In the genomic region with DNA sequence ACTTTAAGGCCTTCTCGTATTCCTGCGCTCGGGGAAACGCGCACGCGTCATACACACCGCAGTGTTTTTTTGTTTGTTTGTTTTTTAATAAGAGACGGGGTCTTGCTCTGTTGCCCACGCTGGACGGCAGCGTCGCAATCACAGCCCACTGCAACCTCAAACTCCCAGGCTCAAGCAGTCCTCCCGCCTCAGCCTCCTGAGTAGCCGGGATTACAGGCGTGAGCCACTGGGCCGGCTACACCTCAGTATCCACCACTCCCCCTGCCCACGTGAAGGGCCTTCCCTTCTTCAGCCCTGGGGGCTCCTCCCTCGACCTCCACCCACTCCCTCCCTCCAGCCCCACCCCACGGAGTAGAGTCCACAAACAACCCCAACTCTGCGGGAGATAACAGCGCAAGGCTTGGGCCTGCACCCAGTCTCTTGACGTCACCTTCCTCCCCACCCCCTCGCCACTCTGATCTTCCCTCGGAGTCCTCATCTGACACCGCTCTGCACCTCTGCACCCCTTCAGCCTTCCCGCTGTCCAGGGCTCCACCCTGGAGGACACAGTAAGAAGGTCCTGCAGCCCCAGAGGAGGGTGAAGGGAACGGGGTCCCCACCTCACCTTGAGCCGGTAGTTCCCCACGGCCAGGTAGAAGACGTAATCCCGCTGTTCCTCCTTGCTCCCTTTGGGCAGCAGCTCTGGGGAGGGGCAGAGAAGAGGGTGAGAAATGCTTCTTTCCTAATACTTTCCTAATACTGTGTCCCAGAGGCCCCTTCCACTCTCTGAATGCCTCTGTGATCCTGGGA, we compare ENCODE assay signal across 1 cellular context.
TF ChIP-seq lines count a peak whose summit lies in the region.

No MANE protein-coding gene starts in this region.

TF ChIP-seq in K562, 482 proteins besides CTCF, POLR2A, EP300 and RAD21 (continued from another document and continues in another):
- TF ChIP-seq ZFP36 (IDR thresholded peaks at IDR 0.05; ENCODE audit: low read depth, low read length, partially characterized antibody) (no peak), ARHGAP35 (IDR thresholded peaks at IDR 0.05; ENCODE audit: partially characterized antibody) (no peak), BCL6 (CRISPR knock-in tag; IDR thresholded peaks at IDR 0.05) (no peak), ZFP30 (CRISPR knock-in tag; IDR thresholded peaks at IDR 0.05; ENCODE audit: borderline replicate concordance) (no peak), ZNF79 (CRISPR knock-in tag; IDR thresholded peaks at IDR 0.05; ENCODE audit: low read depth) (no peak), SPI1 (IDR thresholded peaks at IDR 0.05; ENCODE audit: borderline replicate concordance, low read depth, low read length) (no peak), SREBF2 (CRISPR knock-in tag; IDR thresholded peaks at IDR 0.05) (no peak), GTF2E2 (tag; IDR thresholded peaks at IDR 0.05) (no peak), CHD4 (IDR thresholded peaks at IDR 0.05; ENCODE audit: insufficient read depth, insufficient replicate concordance, low read depth, low read length, poor library complexity, severe bottlenecking) (no peak), ZNF224 (CRISPR knock-in tag; IDR thresholded peaks at IDR 0.05) (no peak), ZBED1 (IDR thresholded peaks at IDR 0.05) (no peak), LCOR (CRISPR knock-in tag; IDR thresholded peaks at IDR 0.05) (no peak), TGIF2 (CRISPR knock-in tag; IDR thresholded peaks at IDR 0.05) (no peak), SMARCE1 (IDR thresholded peaks at IDR 0.05) (peak; percentile 63; the same call in 1 of the 2 replicates), JUN (IDR thresholded peaks at IDR 0.05; ENCODE audit: borderline replicate concordance, low read depth, low read length) (no peak), JUN (CRISPR knock-in tag; IDR thresholded peaks at IDR 0.05; ENCODE audit: borderline replicate concordance) (no peak), PML (IDR thresholded peaks at IDR 0.05; ENCODE audit: low read length) (no peak), PHF8 (IDR thresholded peaks at IDR 0.05; ENCODE audit: borderline replicate concordance, low read length) (no peak), FOXA1 (IDR thresholded peaks at IDR 0.05; ENCODE audit: borderline replicate concordance) (no peak), MYNN (IDR thresholded peaks at IDR 0.05) (0 out of 2 replicates have a peak, but pooled peaks have one; percentile 21), MYNN (CRISPR knock-in tag; IDR thresholded peaks at IDR 0.05) (no peak), POLR2B (IDR thresholded peaks at IDR 0.05; ENCODE audit: low read depth, partially characterized antibody) (no peak), ZNF24 (IDR thresholded peaks at IDR 0.05) (no peak), ZNF274 (IDR thresholded peaks at IDR 0.05; ENCODE audit: borderline replicate concordance, low read depth, low read length) (no peak), MYBL2 (IDR thresholded peaks at IDR 0.05; ENCODE audit: low read depth) (no peak), MYBL2 (CRISPR knock-in tag; IDR thresholded peaks at IDR 0.05; ENCODE audit: borderline replicate concordance) (no peak), KLF1 (tag; IDR thresholded peaks at IDR 0.05) (no peak), ZNF212 (CRISPR knock-in tag; IDR thresholded peaks at IDR 0.05) (no peak), U2AF2 (optimal IDR thresholded peaks at IDR 0.05; ENCODE audit: low read depth, low read length) (no peak), ZNF121 (CRISPR knock-in tag; conservative IDR thresholded peaks at IDR 0.05) (no peak), YBX1 (IDR thresholded peaks at IDR 0.05) (no peak), KDM4B (IDR thresholded peaks at IDR 0.05; ENCODE audit: borderline replicate concordance in 2 of 2, low read depth in 1 of 2) (no peak), HLTF (IDR thresholded peaks at IDR 0.05) (no peak), ZNF140 (CRISPR knock-in tag; IDR thresholded peaks at IDR 0.05) (no peak), ZNF384 (IDR thresholded peaks at IDR 0.05; ENCODE audit: low read depth, low read length) (no peak), RNF2 (IDR thresholded peaks at IDR 0.05) (no peak), SMARCA4 (IDR thresholded peaks at IDR 0.05) (peak; percentile 50), KAT7 (CRISPR knock-in tag; IDR thresholded peaks at IDR 0.05; ENCODE audit: borderline replicate concordance) (no peak), ETV5 (CRISPR knock-in tag; IDR thresholded peaks at IDR 0.05; ENCODE audit: low read depth) (no peak), SMAD1 (IDR thresholded peaks at IDR 0.05; ENCODE audit: low read depth, low read length, partially characterized antibody) (no peak), MAFK (IDR thresholded peaks at IDR 0.05; ENCODE audit: low read length) (no peak), TCF7 (IDR thresholded peaks at IDR 0.05; ENCODE audit: borderline replicate concordance) (no peak), HCFC1 (IDR thresholded peaks at IDR 0.05; ENCODE audit: low read depth, low read length) (no peak), CBFA2T2 (conservative IDR thresholded peaks at IDR 0.05) (0 out of 2 replicates have a peak, but pooled peaks have one; percentile 27), GATAD2A (IDR thresholded peaks at IDR 0.05) (0 out of 2 replicates have a peak, but pooled peaks have one; percentile 69), ZNF785 (CRISPR knock-in tag; IDR thresholded peaks at IDR 0.05) (no peak), JUNB (CRISPR knock-in tag; conservative IDR thresholded peaks at IDR 0.05) (no peak), HDAC1 (IDR thresholded peaks at IDR 0.05) (peak in 1 of 2 experiments; percentile 72; a peak in 2 of 4 replicates)
- TF ChIP-seq, protein P1, sequence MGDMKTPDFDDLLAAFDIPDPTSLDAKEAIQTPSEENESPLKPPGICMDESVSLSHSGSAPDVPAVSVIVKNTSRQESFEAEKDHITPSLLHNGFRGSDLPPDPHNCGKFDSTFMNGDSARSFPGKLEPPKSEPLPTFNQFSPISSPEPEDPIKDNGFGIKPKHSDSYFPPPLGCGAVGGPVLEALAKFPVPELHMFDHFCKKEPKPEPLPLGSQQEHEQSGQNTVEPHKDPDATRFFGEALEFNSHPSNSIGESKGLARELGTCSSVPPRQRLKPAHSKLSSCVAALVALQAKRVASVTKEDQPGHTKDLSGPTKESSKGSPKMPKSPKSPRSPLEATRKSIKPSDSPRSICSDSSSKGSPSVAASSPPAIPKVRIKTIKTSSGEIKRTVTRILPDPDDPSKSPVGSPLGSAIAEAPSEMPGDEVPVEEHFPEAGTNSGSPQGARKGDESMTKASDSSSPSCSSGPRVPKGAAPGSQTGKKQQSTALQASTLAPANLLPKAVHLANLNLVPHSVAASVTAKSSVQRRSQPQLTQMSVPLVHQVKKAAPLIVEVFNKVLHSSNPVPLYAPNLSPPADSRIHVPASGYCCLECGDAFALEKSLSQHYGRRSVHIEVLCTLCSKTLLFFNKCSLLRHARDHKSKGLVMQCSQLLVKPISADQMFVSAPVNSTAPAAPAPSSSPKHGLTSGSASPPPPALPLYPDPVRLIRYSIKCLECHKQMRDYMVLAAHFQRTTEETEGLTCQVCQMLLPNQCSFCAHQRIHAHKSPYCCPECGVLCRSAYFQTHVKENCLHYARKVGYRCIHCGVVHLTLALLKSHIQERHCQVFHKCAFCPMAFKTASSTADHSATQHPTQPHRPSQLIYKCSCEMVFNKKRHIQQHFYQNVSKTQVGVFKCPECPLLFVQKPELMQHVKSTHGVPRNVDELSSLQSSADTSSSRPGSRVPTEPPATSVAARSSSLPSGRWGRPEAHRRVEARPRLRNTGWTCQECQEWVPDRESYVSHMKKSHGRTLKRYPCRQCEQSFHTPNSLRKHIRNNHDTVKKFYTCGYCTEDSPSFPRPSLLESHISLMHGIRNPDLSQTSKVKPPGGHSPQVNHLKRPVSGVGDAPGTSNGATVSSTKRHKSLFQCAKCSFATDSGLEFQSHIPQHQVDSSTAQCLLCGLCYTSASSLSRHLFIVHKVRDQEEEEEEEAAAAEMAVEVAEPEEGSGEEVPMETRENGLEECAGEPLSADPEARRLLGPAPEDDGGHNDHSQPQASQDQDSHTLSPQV (IDR thresholded peaks at IDR 0.05), result 0 out of 2 replicates have a peak, but pooled peaks have one; percentile 35
- TF ChIP-seq, protein P2, sequence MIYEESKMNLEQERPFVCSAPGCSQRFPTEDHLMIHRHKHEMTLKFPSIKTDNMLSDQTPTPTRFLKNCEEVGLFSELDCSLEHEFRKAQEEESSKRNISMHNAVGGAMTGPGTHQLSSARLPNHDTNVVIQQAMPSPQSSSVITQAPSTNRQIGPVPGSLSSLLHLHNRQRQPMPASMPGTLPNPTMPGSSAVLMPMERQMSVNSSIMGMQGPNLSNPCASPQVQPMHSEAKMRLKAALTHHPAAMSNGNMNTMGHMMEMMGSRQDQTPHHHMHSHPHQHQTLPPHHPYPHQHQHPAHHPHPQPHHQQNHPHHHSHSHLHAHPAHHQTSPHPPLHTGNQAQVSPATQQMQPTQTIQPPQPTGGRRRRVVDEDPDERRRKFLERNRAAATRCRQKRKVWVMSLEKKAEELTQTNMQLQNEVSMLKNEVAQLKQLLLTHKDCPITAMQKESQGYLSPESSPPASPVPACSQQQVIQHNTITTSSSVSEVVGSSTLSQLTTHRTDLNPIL (CRISPR knock-in tag; IDR thresholded peaks at IDR 0.05), result no peak
- TF ChIP-seq, protein P3, sequence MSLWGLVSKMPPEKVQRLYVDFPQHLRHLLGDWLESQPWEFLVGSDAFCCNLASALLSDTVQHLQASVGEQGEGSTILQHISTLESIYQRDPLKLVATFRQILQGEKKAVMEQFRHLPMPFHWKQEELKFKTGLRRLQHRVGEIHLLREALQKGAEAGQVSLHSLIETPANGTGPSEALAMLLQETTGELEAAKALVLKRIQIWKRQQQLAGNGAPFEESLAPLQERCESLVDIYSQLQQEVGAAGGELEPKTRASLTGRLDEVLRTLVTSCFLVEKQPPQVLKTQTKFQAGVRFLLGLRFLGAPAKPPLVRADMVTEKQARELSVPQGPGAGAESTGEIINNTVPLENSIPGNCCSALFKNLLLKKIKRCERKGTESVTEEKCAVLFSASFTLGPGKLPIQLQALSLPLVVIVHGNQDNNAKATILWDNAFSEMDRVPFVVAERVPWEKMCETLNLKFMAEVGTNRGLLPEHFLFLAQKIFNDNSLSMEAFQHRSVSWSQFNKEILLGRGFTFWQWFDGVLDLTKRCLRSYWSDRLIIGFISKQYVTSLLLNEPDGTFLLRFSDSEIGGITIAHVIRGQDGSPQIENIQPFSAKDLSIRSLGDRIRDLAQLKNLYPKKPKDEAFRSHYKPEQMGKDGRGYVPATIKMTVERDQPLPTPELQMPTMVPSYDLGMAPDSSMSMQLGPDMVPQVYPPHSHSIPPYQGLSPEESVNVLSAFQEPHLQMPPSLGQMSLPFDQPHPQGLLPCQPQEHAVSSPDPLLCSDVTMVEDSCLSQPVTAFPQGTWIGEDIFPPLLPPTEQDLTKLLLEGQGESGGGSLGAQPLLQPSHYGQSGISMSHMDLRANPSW (CRISPR knock-in tag; IDR thresholded peaks at IDR 0.05), result no peak
- TF ChIP-seq, protein P4, sequence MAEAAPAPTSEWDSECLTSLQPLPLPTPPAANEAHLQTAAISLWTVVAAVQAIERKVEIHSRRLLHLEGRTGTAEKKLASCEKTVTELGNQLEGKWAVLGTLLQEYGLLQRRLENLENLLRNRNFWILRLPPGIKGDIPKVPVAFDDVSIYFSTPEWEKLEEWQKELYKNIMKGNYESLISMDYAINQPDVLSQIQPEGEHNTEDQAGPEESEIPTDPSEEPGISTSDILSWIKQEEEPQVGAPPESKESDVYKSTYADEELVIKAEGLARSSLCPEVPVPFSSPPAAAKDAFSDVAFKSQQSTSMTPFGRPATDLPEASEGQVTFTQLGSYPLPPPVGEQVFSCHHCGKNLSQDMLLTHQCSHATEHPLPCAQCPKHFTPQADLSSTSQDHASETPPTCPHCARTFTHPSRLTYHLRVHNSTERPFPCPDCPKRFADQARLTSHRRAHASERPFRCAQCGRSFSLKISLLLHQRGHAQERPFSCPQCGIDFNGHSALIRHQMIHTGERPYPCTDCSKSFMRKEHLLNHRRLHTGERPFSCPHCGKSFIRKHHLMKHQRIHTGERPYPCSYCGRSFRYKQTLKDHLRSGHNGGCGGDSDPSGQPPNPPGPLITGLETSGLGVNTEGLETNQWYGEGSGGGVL (CRISPR knock-in tag; IDR thresholded peaks at IDR 0.05), result no peak
- TF ChIP-seq, protein P5, sequence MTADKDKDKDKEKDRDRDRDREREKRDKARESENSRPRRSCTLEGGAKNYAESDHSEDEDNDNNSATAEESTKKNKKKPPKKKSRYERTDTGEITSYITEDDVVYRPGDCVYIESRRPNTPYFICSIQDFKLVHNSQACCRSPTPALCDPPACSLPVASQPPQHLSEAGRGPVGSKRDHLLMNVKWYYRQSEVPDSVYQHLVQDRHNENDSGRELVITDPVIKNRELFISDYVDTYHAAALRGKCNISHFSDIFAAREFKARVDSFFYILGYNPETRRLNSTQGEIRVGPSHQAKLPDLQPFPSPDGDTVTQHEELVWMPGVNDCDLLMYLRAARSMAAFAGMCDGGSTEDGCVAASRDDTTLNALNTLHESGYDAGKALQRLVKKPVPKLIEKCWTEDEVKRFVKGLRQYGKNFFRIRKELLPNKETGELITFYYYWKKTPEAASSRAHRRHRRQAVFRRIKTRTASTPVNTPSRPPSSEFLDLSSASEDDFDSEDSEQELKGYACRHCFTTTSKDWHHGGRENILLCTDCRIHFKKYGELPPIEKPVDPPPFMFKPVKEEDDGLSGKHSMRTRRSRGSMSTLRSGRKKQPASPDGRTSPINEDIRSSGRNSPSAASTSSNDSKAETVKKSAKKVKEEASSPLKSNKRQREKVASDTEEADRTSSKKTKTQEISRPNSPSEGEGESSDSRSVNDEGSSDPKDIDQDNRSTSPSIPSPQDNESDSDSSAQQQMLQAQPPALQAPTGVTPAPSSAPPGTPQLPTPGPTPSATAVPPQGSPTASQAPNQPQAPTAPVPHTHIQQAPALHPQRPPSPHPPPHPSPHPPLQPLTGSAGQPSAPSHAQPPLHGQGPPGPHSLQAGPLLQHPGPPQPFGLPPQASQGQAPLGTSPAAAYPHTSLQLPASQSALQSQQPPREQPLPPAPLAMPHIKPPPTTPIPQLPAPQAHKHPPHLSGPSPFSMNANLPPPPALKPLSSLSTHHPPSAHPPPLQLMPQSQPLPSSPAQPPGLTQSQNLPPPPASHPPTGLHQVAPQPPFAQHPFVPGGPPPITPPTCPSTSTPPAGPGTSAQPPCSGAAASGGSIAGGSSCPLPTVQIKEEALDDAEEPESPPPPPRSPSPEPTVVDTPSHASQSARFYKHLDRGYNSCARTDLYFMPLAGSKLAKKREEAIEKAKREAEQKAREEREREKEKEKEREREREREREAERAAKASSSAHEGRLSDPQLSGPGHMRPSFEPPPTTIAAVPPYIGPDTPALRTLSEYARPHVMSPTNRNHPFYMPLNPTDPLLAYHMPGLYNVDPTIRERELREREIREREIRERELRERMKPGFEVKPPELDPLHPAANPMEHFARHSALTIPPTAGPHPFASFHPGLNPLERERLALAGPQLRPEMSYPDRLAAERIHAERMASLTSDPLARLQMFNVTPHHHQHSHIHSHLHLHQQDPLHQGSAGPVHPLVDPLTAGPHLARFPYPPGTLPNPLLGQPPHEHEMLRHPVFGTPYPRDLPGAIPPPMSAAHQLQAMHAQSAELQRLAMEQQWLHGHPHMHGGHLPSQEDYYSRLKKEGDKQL (CRISPR knock-in tag; IDR thresholded peaks at IDR 0.05; ENCODE audit: borderline replicate concordance), result no peak
- TF ChIP-seq, protein P6, sequence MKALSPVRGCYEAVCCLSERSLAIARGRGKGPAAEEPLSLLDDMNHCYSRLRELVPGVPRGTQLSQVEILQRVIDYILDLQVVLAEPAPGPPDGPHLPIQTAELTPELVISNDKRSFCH (CRISPR knock-in tag; IDR thresholded peaks at IDR 0.05), result no peak
- TF ChIP-seq, protein P6 (tag; IDR thresholded peaks at IDR 0.05), result no peak
